ENCODE assay signal across 8 cellular contexts in the genomic region with DNA sequence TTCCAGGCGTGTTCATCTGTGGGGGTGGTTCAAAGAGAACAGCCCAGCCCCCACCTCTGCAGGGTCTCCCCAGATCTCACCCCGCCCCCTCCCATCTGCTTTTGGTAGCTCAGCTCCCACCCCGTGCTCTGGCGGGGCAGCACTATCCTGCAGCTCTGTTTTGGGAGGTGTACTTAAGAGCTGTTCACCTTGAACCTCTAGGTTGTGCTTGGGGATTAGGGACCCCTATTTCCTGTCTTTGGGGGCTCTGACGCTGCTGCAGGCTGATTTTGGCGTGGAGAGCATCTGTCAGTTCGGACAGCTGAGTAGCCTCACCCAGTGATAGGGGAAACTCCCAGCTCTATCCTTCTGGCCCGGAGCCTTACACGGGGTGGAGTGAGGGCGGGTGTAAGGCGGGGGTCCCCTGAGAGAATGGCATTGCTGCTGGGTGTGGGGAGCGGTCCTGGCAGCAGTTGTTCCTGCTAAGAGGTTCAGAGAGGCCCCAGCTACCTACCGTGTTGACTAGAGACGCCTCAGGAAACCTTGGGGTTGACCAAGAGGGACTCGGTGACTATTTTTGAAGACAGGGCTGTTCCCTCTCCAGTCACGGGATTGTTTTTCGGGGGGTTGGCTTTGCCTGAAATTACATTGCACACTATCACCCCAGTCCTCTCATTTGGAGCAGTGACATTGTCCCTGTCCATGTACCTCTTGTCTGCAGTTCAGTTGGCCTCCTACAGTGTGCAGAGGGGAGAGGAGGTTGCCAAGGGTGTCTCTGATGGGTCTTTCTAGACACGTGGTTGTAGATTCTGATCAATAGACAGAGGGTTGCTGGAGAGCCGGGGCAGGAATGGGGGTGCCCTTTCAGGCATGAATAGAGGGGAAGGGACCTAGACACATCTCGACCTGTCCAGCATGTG. TPM values are rescaled to one million over a fixed set of nuclear protein-coding genes. Genes with fewer than 3 reads are reported as not detected.
A peak's percentile ranks its signal among the peaks of the same experiment; 100 is the strongest.
DNase-seq lines count a peak whose midpoint lies in the region; ATAC-seq and TF ChIP-seq lines count a peak whose summit lies in the region.

No MANE protein-coding gene starts in this region.

- no peak for ATAC-seq in CD4-positive, alpha-beta T cell (ENCODE audit: poor library complexity)
- ATAC-seq in HG03135 (IDR thresholded peaks at IDR 0.05; ENCODE audit: unreplicated experiment) = no peak

- POLR2A ChIA-PET in CD4-positive, alpha-beta T cell (lab: Charles Lee) = interaction anchor here (0.5 to 4.0 kb wide), 15 partner anchors 26 to 175 kb away, joined by 3 to 73 read pairs (median 3); partner anchors contain the start of genes ORAI1, RHOF and SETD1B

- no peak for DNase-seq in CD4-positive, alpha-beta T cell
- no peak for DNase-seq in astrocyte of the spinal cord (ENCODE audit: low read depth, low spot score)
- no peak for DNase-seq in kidney epithelial cell (ENCODE audit: low read depth)
- DNase-seq in NCI-H748 treated with DMSO at 0.1 percent for 48 hours (lab: John Stamatoyannopoulos, UW) = no peak
- no peak for DNase-seq in NCI-H446 treated with DMSO at 0.1 percent for 48 hours (lab: John Stamatoyannopoulos, UW)

- no peaks in the 10 kb centered on the region for H3K9me3 Mint-ChIP-seq in CD4-positive, alpha-beta T cell
- H3K9me3 Mint-ChIP-seq in IgD-negative memory B cell = no peaks in the 10 kb centered on the region

- no peak overlapping the region for H3K27ac ChIP-seq in CD4-positive, alpha-beta T cell (ENCODE audit: low read depth, low read length)
- peak overlapping the region; percentile 38 for H3K27ac ChIP-seq in temporal lobe (ENCODE audit: low read depth, low read length)

- intact Hi-C loops in CD4-positive, alpha-beta T cell (cut with DNase I, micrococcal nuclease) = loop anchor here (2.0 to 5.0 kb wide), 4 partner anchors 79 to 175 kb away; partner anchors contain the start of genes PSMD9 (in 2 of the 2) and RHOF (in 2 of the 2)

- in situ Hi-C loops in astrocyte of the spinal cord (cut with HindIII; ENCODE audit: low sequenced_read_pairs) = no loop called here

- H3K9me3 ChIP-seq in CD4-positive, alpha-beta T cell (ENCODE audit: control insufficient read depth, low read length) = no peaks in the 10 kb centered on the region

- no peak for TF ChIP-seq CTCF in CD4-positive, alpha-beta T cell (IDR thresholded peaks at IDR 0.05)
- TF ChIP-seq CTCF in astrocyte of the spinal cord (IDR thresholded peaks at IDR 0.05; ENCODE audit: low read depth, low read length) = no peak
- no peak for TF ChIP-seq CTCF in kidney epithelial cell (IDR thresholded peaks at IDR 0.05; ENCODE audit: insufficient read depth, low read length, poor library complexity, severe bottlenecking)

- CTCF ChIA-PET in CD4-positive, alpha-beta T cell (lab: Charles Lee) = interaction anchor here (0.7 to 2.5 kb wide), 7 partner anchors 16 to 175 kb away, joined by 3 to 14 read pairs (median 4); partner anchors contain the start of gene PSMD9

- peak overlapping the region; percentile 86 for H3K4me3 ChIP-seq in astrocyte of the spinal cord (ENCODE audit: low read depth, low read length)
- H3K4me3 ChIP-seq in kidney epithelial cell (ENCODE audit: low read depth, low read length) = peak overlapping the region; percentile 78

- no peaks in the 10 kb centered on the region for H3K27me3 Mint-ChIP-seq in CD4-positive, alpha-beta T cell
- peaks cover 3% of the 10 kb centered on the region for H3K27me3 Mint-ChIP-seq in IgD-negative memory B cell

- peaks cover 8% of the 10 kb centered on the region for H3K36me3 Mint-ChIP-seq in CD4-positive, alpha-beta T cell (ENCODE audit: low read depth)
- peaks cover 1% of the 10 kb centered on the region for H3K36me3 Mint-ChIP-seq in IgD-negative memory B cell

- peak overlapping the region; percentile 87 for H3K4me3 Mint-ChIP-seq in CD4-positive, alpha-beta T cell
- peak overlapping the region; percentile 87 to 99 (median 94) for H3K4me3 Mint-ChIP-seq in IgD-negative memory B cell

- no peaks in the 10 kb centered on the region for H3K36me3 ChIP-seq in kidney epithelial cell (ENCODE audit: control insufficient read depth, insufficient read depth, low read length)

- H3K27ac Mint-ChIP-seq in CD4-positive, alpha-beta T cell = peak overlapping the region; percentile 66
- peak overlapping the region in 2 of 3 donors; percentile 31 to 56 for H3K27ac Mint-ChIP-seq in IgD-negative memory B cell

- H3K27me3 ChIP-seq in CD4-positive, alpha-beta T cell (ENCODE audit: control insufficient read depth, insufficient read depth, low read length) = no peaks in the 10 kb centered on the region
- H3K27me3 ChIP-seq in kidney epithelial cell (ENCODE audit: control insufficient read depth, insufficient read depth, low read length) = no peaks in the 10 kb centered on the region

- H3K4me1 Mint-ChIP-seq in CD4-positive, alpha-beta T cell (ENCODE audit: low read depth) = peaks cover 19% of the 10 kb centered on the region
- peaks cover 10 to 26% (median 20%) of the 10 kb centered on the region in 3 donors for H3K4me1 Mint-ChIP-seq in IgD-negative memory B cell

RNA-seq across cellular contexts. Expression of gene TMEM120B, which starts 1.0 kb away (rescaled TPM):
- total RNA-seq in CD4-positive, alpha-beta T cell = 1 to 10 TPM; 7.3 to 7.7 TPM
- 2.7 TPM for polyA plus RNA-seq in IgD-negative memory B cell
- total RNA-seq in kidney epithelial cell (8.8 and 8.9 TPM in 2 replicates), temporal lobe (7.4 TPM)

RNA-seq across cellular contexts. Expression of gene MORN3, which starts 44.1 kb away (rescaled TPM):
- 10 to 100 TPM in 1 of 2 experiments, 1 to 10 TPM in 1; 9.8 to 11.9 TPM for total RNA-seq in CD4-positive, alpha-beta T cell
- polyA plus RNA-seq in IgD-negative memory B cell = 0.24 TPM
- total RNA-seq in kidney epithelial cell (0.89 and 1.3 TPM in 2 replicates), temporal lobe (4.4 TPM)
